Comparison of ENCODE assay signal across 17 cellular contexts in genomic region chr19:5123646-5124045, GRCh38.
"Had no signal": no experiment of that assay in that cellular context is flagged by ENCODE, and none has a peak within 500 bp of the region (broad histone marks: within the 10 kb centered on the region; RNA-seq: fewer than 3 reads in every experiment).

No MANE protein-coding gene starts in this region.

- H3K4me2 ChIP-seq: hepatocyte had no signal

- H3K9me3 Mint-ChIP-seq: activated naive CD4-positive, alpha-beta T cell treated with anti-CD3 and anti-CD28 coated beads, Interleukin-2, amount 10 ng/mL, durations not matched to agents 7 days and 5 days; activated T-helper 17 cell treated with anti-CD3 and anti-CD28 coated beads, Interleukin-2, amount 50 U/mL, for 72 hours had no signal

- H3K4me3 Mint-ChIP-seq: activated naive CD4-positive, alpha-beta T cell treated with anti-CD3 and anti-CD28 coated beads, Interleukin-2, amount 10 ng/mL, durations not matched to agents 7 days and 5 days; activated T-helper 17 cell treated with anti-CD3 and anti-CD28 coated beads, Interleukin-2, amount 50 U/mL, for 72 hours had no signal

- H2AFZ ChIP-seq: hepatocyte had no signal

- H3K27me3 ChIP-seq: gastrocnemius medialis, hepatocyte, spleen, upper lobe of left lung had no signal

- H3K4me1 Mint-ChIP-seq: activated T-helper 17 cell treated with anti-CD3 and anti-CD28 coated beads, Interleukin-2, amount 50 U/mL, for 72 hours had no signal

- H3K27me3 Mint-ChIP-seq: activated naive CD4-positive, alpha-beta T cell treated with anti-CD3 and anti-CD28 coated beads, Interleukin-2, amount 10 ng/mL, durations not matched to agents 7 days and 5 days; activated T-helper 17 cell treated with anti-CD3 and anti-CD28 coated beads, Interleukin-2, amount 50 U/mL, for 72 hours; naive thymus-derived CD4-positive, alpha-beta T cell had no signal

- H3K79me2 ChIP-seq: hepatocyte had no signal

- DNase-seq: activated CD8-positive, alpha-beta memory T cell treated with anti-CD3 and anti-CD28 coated beads for 24 hours; activated naive CD4-positive, alpha-beta T cell treated with anti-CD3 and anti-CD28 coated beads, Interleukin-2, amount 10 ng/mL, durations not matched to agents 7 days and 5 days; effector memory CD4-positive, alpha-beta T cell; gastrocnemius medialis; lower lobe of right lung; naive thymus-derived CD4-positive, alpha-beta T cell; nucleus accumbens; spleen; stimulated activated CD4-positive, alpha-beta T cell treated with anti-CD3 and anti-CD28 coated beads, Interleukin-1b, Interleukin-23, amount 100 ng/mL, for 48 hours; stimulated activated naive CD4-positive, alpha-beta T cell treated with Interleukin-2 at 50 U/mL for 16 hours; SW 1271; T-helper 9 cell had no signal

- H3K4me3 ChIP-seq: gastrocnemius medialis, hepatocyte, lower lobe of right lung, prostate gland, spleen, upper lobe of left lung had no signal

- H3K27ac ChIP-seq: epithelial cell of prostate, gastrocnemius medialis, hepatocyte, lower lobe of right lung, prostate gland, spleen, upper lobe of left lung had no signal

- H3K27ac Mint-ChIP-seq: activated naive CD4-positive, alpha-beta T cell treated with anti-CD3 and anti-CD28 coated beads, Interleukin-2, amount 10 ng/mL, durations not matched to agents 7 days and 5 days; activated T-helper 17 cell treated with anti-CD3 and anti-CD28 coated beads, Interleukin-2, amount 50 U/mL, for 72 hours had no signal

- H3K9me3 ChIP-seq: gastrocnemius medialis, lower lobe of right lung, prostate gland, spleen, upper lobe of left lung had no signal
